In the genomic region with DNA sequence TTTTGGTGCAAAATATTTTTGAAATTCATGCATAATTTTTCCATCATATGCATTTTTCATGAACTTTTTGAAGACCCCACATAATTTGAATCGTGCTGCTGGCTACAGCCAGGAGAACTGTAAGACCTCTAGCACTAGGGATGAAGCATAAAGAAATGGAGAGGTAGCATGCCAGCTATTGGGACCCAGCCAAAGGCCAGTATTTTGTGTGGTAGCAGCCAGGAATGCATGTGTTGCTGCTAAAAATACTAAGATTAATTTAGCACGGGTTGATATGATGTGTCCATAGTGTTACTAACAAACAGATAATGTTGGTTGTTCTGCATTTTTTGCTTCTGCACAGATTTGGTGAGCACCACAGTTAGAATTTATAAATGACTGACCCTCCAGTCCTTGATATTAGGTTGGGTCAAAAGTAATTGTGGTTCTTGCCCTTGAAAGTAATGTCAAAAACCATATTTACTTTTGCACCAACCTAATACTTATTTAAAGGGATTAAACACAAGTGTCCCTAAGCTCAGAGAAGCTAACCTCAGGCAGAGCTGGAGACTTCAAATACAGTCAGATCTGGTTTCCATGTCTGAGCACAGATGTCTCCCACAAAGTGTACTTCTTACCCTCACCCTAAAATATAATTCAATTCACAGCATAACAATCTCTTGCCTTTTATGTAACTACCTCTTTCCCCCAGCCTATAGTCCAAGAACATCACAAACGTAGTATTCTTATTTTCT, we compare ENCODE assay signal across 29 cellular contexts. TPM values are rescaled to one million over a fixed set of nuclear protein-coding genes. Genes with fewer than 3 reads are reported as not detected.
"Had no signal": no experiment of that assay in that cellular context is flagged by ENCODE, and none has a peak within 500 bp of the region (broad histone marks: within the 10 kb centered on the region; RNA-seq: fewer than 3 reads in every experiment).

No MANE protein-coding gene starts in this region.

- H3K27me3 ChIP-seq: breast epithelium, MG63 had no signal

- H3K36me3 Mint-ChIP-seq: activated CD4-positive, alpha-beta memory T cell treated with anti-CD3 and anti-CD28 coated beads for 36 hours; activated naive CD4-positive, alpha-beta T cell treated with anti-CD3 and anti-CD28 coated beads, Interleukin-2, amount 10 ng/mL, durations not matched to agents 7 days and 5 days; activated naive CD8-positive, alpha-beta T cell treated with anti-CD3 and anti-CD28 coated beads for 36 hours had no signal

- H3K4me3 Mint-ChIP-seq: activated CD4-positive, alpha-beta memory T cell treated with anti-CD3 and anti-CD28 coated beads for 36 hours; activated CD4-positive, alpha-beta T cell treated with anti-CD3 and anti-CD28 coated beads, Interleukin-2, amount 10 ng/mL, durations not matched to agents 24 days and 14 days; activated naive CD4-positive, alpha-beta T cell treated with anti-CD3 and anti-CD28 coated beads, Interleukin-2, amount 10 ng/mL, durations not matched to agents 7 days and 5 days; activated naive CD8-positive, alpha-beta T cell treated with anti-CD3 and anti-CD28 coated beads for 36 hours; activated T-cell treated with anti-CD3 and anti-CD28 coated beads, Interleukin-2, amount 50 U/mL, for 4 hours; activated T-helper 17 cell treated with anti-CD3 and anti-CD28 coated beads, Interleukin-2, amount 50 U/mL, for 72 hours; T-helper 17 cell; WTC11 had no signal

- H3K4me1 ChIP-seq: breast epithelium had no signal

- H3K27ac ChIP-seq: breast epithelium, KMS-11 had no signal

- H3K9me3 Mint-ChIP-seq: activated CD4-positive, alpha-beta memory T cell treated with anti-CD3 and anti-CD28 coated beads for 36 hours; activated CD4-positive, alpha-beta T cell treated with anti-CD3 and anti-CD28 coated beads, Interleukin-2, amount 10 ng/mL, durations not matched to agents 24 days and 14 days; activated naive CD8-positive, alpha-beta T cell treated with anti-CD3 and anti-CD28 coated beads for 36 hours; activated T-helper 17 cell treated with anti-CD3 and anti-CD28 coated beads, Interleukin-2, amount 50 U/mL, for 72 hours had no signal

- H3K4me3 ChIP-seq: breast epithelium, MG63 had no signal

- H3K9me3 ChIP-seq: breast epithelium, MG63 had no signal

- H3K27ac Mint-ChIP-seq: activated CD4-positive, alpha-beta memory T cell treated with anti-CD3 and anti-CD28 coated beads for 36 hours; activated CD4-positive, alpha-beta T cell treated with anti-CD3 and anti-CD28 coated beads, Interleukin-2, amount 10 ng/mL, durations not matched to agents 24 days and 14 days; activated naive CD4-positive, alpha-beta T cell treated with anti-CD3 and anti-CD28 coated beads, Interleukin-2, amount 10 ng/mL, durations not matched to agents 7 days and 5 days; activated naive CD8-positive, alpha-beta T cell treated with anti-CD3 and anti-CD28 coated beads for 36 hours; activated T-helper 17 cell treated with anti-CD3 and anti-CD28 coated beads, Interleukin-2, amount 50 U/mL, for 72 hours; T-helper 17 cell; WTC11 had no signal

- H3K36me3 ChIP-seq: breast epithelium, MG63 had no signal

- DNase-seq: activated CD4-positive, alpha-beta memory T cell treated with anti-CD3 and anti-CD28 coated beads for 36 hours; activated CD4-positive, alpha-beta T cell treated with anti-CD3 and anti-CD28 coated beads for 1 hour; activated CD4-positive, alpha-beta T cell treated with anti-CD3 and anti-CD28 coated beads, Interleukin-2, amount 10 ng/mL, durations not matched to agents 24 days and 14 days; activated CD8-positive, alpha-beta memory T cell treated with anti-CD3 and anti-CD28 coated beads for 24 hours; activated gamma-delta T cell; activated naive CD4-positive, alpha-beta T cell treated with anti-CD3 and anti-CD28 coated beads, Interleukin-2, amount 10 ng/mL, durations not matched to agents 7 days and 5 days; activated naive CD8-positive, alpha-beta T cell treated with anti-CD3 and anti-CD28 coated beads for 36 hours; activated T-cell treated with anti-CD3 and anti-CD28 coated beads, Interleukin-2, amount 50 U/mL, for 4 hours; MG63; MV-4-11; NCI-H1092 treated with DMSO at 0.1 percent for 48 hours; NCI-H1436; NCI-H1694 treated with DMSO at 0.1 percent for 48 hours; NCI-H2029 treated with DMSO at 0.1 percent for 48 hours; NCI-H345; NCI-H510A; NCI-H526 treated with DMSO at 0.1 percent for 48 hours; NCI-H82; RPMI8226; SHP77; T-helper 17 cell; T-helper 9 cell had no signal

- ATAC-seq: activated T-cell treated with anti-CD3 and anti-CD28 coated beads, Interleukin-2, amount 50 U/mL, for 4 hours; activated T-helper 17 cell treated with anti-CD3 and anti-CD28 coated beads, Interleukin-2, amount 50 U/mL, for 72 hours; T-helper 17 cell; WTC11 had no signal

- H3K4me1 Mint-ChIP-seq: activated CD4-positive, alpha-beta T cell treated with anti-CD3 and anti-CD28 coated beads, Interleukin-2, amount 10 ng/mL, durations not matched to agents 24 days and 14 days; activated naive CD4-positive, alpha-beta T cell treated with anti-CD3 and anti-CD28 coated beads, Interleukin-2, amount 10 ng/mL, durations not matched to agents 7 days and 5 days; activated naive CD8-positive, alpha-beta T cell treated with anti-CD3 and anti-CD28 coated beads for 36 hours; activated T-helper 17 cell treated with anti-CD3 and anti-CD28 coated beads, Interleukin-2, amount 50 U/mL, for 72 hours; T-helper 17 cell had no signal

- H3K27me3 Mint-ChIP-seq: activated CD4-positive, alpha-beta T cell treated with anti-CD3 and anti-CD28 coated beads, Interleukin-2, amount 10 ng/mL, durations not matched to agents 24 days and 14 days; activated naive CD4-positive, alpha-beta T cell treated with anti-CD3 and anti-CD28 coated beads, Interleukin-2, amount 10 ng/mL, durations not matched to agents 7 days and 5 days; activated naive CD8-positive, alpha-beta T cell treated with anti-CD3 and anti-CD28 coated beads for 36 hours; T-helper 17 cell had no signal

RNA-seq across cellular contexts. Expression of a gene that starts 54.1 kb away (rescaled TPM):
- total RNA-seq: activated CD4-positive, alpha-beta memory T cell treated with anti-CD3 and anti-CD28 coated beads for 36 hours; activated CD4-positive, alpha-beta T cell treated with anti-CD3 and anti-CD28 coated beads, Interleukin-2, amount 10 ng/mL, durations not matched to agents 24 days and 14 days; activated naive CD8-positive, alpha-beta T cell treated with anti-CD3 and anti-CD28 coated beads for 36 hours; activated T-cell treated with anti-CD3 and anti-CD28 coated beads, Interleukin-2, amount 50 U/mL, for 4 hours; activated T-helper 17 cell treated with anti-CD3 and anti-CD28 coated beads, Interleukin-2, amount 50 U/mL, for 72 hours; breast epithelium; OCI-LY7; SK-MEL-5; T-helper 17 cell; WTC11 had no signal
- polyA plus RNA-seq: adipose tissue had no signal
